Comparison of ENCODE assay signal across 8 cellular contexts in genomic region chr3:186108941-186109865, GRCh38. TPM values are rescaled to one million over a fixed set of nuclear protein-coding genes. Genes with fewer than 3 reads are reported as not detected.
A peak's percentile ranks its signal among the peaks of the same experiment; 100 is the strongest.
DNase-seq lines count a peak whose midpoint lies in the region; ATAC-seq and TF ChIP-seq lines count a peak whose summit lies in the region.

Gene ETV5 (minus strand): TSS chr3:186109089. CDS start chr3:186105868, 3,221 bp downstream.

- intact Hi-C loops in vagina (cut with DNase I): loop anchor here (10.0 kb wide), 1 partner anchor 456 kb away; the partner anchor contains the start of gene TBCCD1

- no peaks in the 10 kb centered on the region for H3K36me3 ChIP-seq in vagina

- DNase-seq in NCI-H2029 treated with DMSO at 0.1 percent for 48 hours (lab: John Stamatoyannopoulos, UW) (peak; percentile 93), T1000 (lab: John Stamatoyannopoulos, UW) (peak; percentile 99), astrocyte of the spinal cord (ENCODE audit: low read depth, low spot score) (peak; percentile 100), hepatic stellate cell (ENCODE audit: low spot score) (peak; percentile 99), putamen (ENCODE audit: low spot score) (peak; percentile 100), vagina (ENCODE audit: extremely low spot score in 2 of 2) (peak; percentile 99 to 100)

- ATAC-seq in GM18508 (IDR thresholded peaks at IDR 0.05; ENCODE audit: insufficient read depth, unreplicated experiment) (peak; percentile 93), HG02981 (IDR thresholded peaks at IDR 0.05; ENCODE audit: unreplicated experiment) (peak; percentile 93)

- peak within 1 kb of the TSS; percentile 74 for H3K27ac ChIP-seq in vagina

- TF ChIP-seq CTCF in astrocyte of the spinal cord (IDR thresholded peaks at IDR 0.05; ENCODE audit: low read depth, low read length) (no peak), vagina (IDR thresholded peaks at IDR 0.05) (no peak)

- H3K4me3 ChIP-seq in astrocyte of the spinal cord (ENCODE audit: low read depth, low read length) (peak within 1 kb of the TSS; percentile 95), vagina (peak within 1 kb of the TSS; percentile 63 to 65)

- H3K27me3 ChIP-seq in vagina: no peaks in the 10 kb centered on the region

- in situ Hi-C loops in astrocyte of the spinal cord (cut with HindIII; ENCODE audit: low sequenced_read_pairs): no loop called here

- H3K9me3 ChIP-seq in vagina: no peaks in the 10 kb centered on the region

- peak; percentile 70 to 79 for TF ChIP-seq POLR2A in vagina (IDR thresholded peaks at IDR 0.05)

- H3K4me1 ChIP-seq in vagina: peaks cover 29% of the 10 kb centered on the region

RNA-seq across cellular contexts. Expression of gene ETV5, which starts in this region (rescaled TPM):
- total RNA-seq in vagina: 18.4 TPM

Comparison
In these comparisons a context has a peak if more than half of its experiments do, and no peak if none do; other contexts are left out.
1. Peak in every context shown above with its lines: DNase-seq, ATAC-seq, H3K4me3 ChIP-seq and H3K27ac ChIP-seq.